ENCODE assay signal across 1 cellular context in the genomic region with DNA sequence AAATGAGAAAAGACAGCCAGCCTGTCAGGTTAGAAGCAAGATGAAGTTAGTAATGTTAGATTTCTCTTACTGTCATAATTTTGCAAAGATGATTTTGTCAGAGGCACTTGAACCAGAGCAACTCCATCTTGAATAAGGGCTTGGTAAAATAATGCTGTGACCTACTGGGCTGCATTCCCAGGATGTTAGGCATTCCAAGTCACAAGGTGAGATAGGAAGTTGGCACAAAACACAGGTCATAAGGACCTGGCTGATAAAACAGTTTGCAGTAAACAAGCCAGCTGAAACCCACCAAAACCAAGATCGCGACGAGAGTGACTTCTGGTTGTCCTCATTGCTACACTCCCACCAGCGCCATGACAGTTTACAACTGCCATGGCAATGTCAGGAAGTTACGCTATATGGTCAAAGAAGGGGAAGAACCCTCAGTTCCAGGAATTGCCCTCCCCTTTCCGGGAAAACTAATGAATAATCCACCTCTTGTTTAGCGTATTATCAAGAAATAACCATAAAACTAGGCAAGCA.
A peak's percentile ranks its signal among the peaks of the same experiment; 100 is the strongest.
TF ChIP-seq lines count a peak whose summit lies in the region.

No MANE protein-coding gene starts in this region.

TF ChIP-seq in K562, 482 proteins besides CTCF, POLR2A, EP300 and RAD21 (continued from another document and continues in another):
- TF ChIP-seq, protein P1, sequence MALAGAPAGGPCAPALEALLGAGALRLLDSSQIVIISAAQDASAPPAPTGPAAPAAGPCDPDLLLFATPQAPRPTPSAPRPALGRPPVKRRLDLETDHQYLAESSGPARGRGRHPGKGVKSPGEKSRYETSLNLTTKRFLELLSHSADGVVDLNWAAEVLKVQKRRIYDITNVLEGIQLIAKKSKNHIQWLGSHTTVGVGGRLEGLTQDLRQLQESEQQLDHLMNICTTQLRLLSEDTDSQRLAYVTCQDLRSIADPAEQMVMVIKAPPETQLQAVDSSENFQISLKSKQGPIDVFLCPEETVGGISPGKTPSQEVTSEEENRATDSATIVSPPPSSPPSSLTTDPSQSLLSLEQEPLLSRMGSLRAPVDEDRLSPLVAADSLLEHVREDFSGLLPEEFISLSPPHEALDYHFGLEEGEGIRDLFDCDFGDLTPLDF (CRISPR knock-in tag; IDR thresholded peaks at IDR 0.05), result no peak
- TF ChIP-seq, protein P2, sequence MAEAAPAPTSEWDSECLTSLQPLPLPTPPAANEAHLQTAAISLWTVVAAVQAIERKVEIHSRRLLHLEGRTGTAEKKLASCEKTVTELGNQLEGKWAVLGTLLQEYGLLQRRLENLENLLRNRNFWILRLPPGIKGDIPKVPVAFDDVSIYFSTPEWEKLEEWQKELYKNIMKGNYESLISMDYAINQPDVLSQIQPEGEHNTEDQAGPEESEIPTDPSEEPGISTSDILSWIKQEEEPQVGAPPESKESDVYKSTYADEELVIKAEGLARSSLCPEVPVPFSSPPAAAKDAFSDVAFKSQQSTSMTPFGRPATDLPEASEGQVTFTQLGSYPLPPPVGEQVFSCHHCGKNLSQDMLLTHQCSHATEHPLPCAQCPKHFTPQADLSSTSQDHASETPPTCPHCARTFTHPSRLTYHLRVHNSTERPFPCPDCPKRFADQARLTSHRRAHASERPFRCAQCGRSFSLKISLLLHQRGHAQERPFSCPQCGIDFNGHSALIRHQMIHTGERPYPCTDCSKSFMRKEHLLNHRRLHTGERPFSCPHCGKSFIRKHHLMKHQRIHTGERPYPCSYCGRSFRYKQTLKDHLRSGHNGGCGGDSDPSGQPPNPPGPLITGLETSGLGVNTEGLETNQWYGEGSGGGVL (CRISPR knock-in tag; IDR thresholded peaks at IDR 0.05), result peak; percentile 50; the same call in 1 of the 2 replicates
- TF ChIP-seq, protein P3, sequence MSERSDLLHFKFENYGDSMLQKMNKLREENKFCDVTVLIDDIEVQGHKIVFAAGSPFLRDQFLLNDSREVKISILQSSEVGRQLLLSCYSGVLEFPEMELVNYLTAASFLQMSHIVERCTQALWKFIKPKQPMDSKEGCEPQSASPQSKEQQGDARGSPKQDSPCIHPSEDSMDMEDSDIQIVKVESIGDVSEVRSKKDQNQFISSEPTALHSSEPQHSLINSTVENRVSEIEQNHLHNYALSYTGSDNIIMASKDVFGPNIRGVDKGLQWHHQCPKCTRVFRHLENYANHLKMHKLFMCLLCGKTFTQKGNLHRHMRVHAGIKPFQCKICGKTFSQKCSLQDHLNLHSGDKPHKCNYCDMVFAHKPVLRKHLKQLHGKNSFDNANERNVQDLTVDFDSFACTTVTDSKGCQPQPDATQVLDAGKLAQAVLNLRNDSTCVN (CRISPR knock-in tag; IDR thresholded peaks at IDR 0.05), result peak; percentile 86; the same call in 1 of the 2 replicates
- TF ChIP-seq, protein P4, sequence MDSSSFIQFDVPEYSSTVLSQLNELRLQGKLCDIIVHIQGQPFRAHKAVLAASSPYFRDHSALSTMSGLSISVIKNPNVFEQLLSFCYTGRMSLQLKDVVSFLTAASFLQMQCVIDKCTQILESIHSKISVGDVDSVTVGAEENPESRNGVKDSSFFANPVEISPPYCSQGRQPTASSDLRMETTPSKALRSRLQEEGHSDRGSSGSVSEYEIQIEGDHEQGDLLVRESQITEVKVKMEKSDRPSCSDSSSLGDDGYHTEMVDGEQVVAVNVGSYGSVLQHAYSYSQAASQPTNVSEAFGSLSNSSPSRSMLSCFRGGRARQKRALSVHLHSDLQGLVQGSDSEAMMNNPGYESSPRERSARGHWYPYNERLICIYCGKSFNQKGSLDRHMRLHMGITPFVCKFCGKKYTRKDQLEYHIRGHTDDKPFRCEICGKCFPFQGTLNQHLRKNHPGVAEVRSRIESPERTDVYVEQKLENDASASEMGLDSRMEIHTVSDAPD (CRISPR knock-in tag; IDR thresholded peaks at IDR 0.05), result peak; percentile 35; the same call in 1 of the 2 replicates
- TF ChIP-seq ZNF584 (CRISPR knock-in tag; IDR thresholded peaks at IDR 0.05; ENCODE audit: low read depth) (peak; percentile 99), SP1 (CRISPR knock-in tag; IDR thresholded peaks at IDR 0.05) (no peak), ELF2 (CRISPR knock-in tag; IDR thresholded peaks at IDR 0.05) (peak; percentile 62), ZNF3 (CRISPR knock-in tag; IDR thresholded peaks at IDR 0.05) (0 out of 2 replicates have a peak, but pooled peaks have one; percentile 37), ETV1 (tag; conservative IDR thresholded peaks at IDR 0.05; ENCODE audit: low read depth) (peak; percentile 63), MAZ (CRISPR knock-in tag; conservative IDR thresholded peaks at IDR 0.05 in 1 of 2, IDR thresholded peaks at IDR 0.05 in 1 of 2) (peak in 1 of 2 experiments; percentile 49; a peak in 2 of 4 replicates), HDAC8 (tag; IDR thresholded peaks at IDR 0.05) (peak; percentile 96), NFE2L1 (tag; IDR thresholded peaks at IDR 0.05; ENCODE audit: borderline replicate concordance, low read depth) (peak; percentile 62; the same call in 1 of the 2 replicates), MECOM (CRISPR knock-in tag; IDR thresholded peaks at IDR 0.05) (peak; percentile 92), TAF7 (tag; IDR thresholded peaks at IDR 0.05) (peak; percentile 85), TEAD2 (tag; IDR thresholded peaks at IDR 0.05) (peak; percentile 83), KDM4B (IDR thresholded peaks at IDR 0.05; ENCODE audit: borderline replicate concordance in 2 of 2, low read depth in 1 of 2) (no peak), HMG20B (CRISPR knock-in tag; IDR thresholded peaks at IDR 0.05) (0 out of 2 replicates have a peak, but pooled peaks have one; percentile 66), FOSL1 (tag; conservative IDR thresholded peaks at IDR 0.05) (peak; percentile 68), SRSF1 (IDR thresholded peaks at IDR 0.05; ENCODE audit: low read depth, low read length) (no peak), BCOR (IDR thresholded peaks at IDR 0.05) (no peak), NR2C1 (IDR thresholded peaks at IDR 0.05) (no peak), NR2C1 (tag; IDR thresholded peaks at IDR 0.05) (peak; percentile 94), FOXJ2 (tag; IDR thresholded peaks at IDR 0.05) (no peak), ZNF507 (tag; conservative IDR thresholded peaks at IDR 0.05) (peak; percentile 35; the same call in 1 of the 2 replicates), ERF (CRISPR knock-in tag; IDR thresholded peaks at IDR 0.05) (peak; percentile 89; the same call in 1 of the 2 replicates), ZNF282 (CRISPR knock-in tag; IDR thresholded peaks at IDR 0.05) (no peak), PTRF (tag; IDR thresholded peaks at IDR 0.05) (peak; percentile 91), NFIX (CRISPR knock-in tag; IDR thresholded peaks at IDR 0.05; ENCODE audit: low read depth) (peak; percentile 35; the same call in 1 of the 2 replicates), MYNN (IDR thresholded peaks at IDR 0.05) (no peak), MYNN (CRISPR knock-in tag; IDR thresholded peaks at IDR 0.05) (no peak), ZNF766 (CRISPR knock-in tag; conservative IDR thresholded peaks at IDR 0.05) (peak; percentile 94), NCOA2 (IDR thresholded peaks at IDR 0.05; ENCODE audit: partially characterized antibody in 2 of 2) (no peak), TCFL5 (CRISPR knock-in tag; conservative IDR thresholded peaks at IDR 0.05) (peak; percentile 86), PCBP2 (IDR thresholded peaks at IDR 0.05; ENCODE audit: low read depth, low read length, poor library complexity, severe bottlenecking) (no peak), ZBTB17 (CRISPR knock-in tag; IDR thresholded peaks at IDR 0.05) (peak; percentile 91)
- TF ChIP-seq, protein P5, sequence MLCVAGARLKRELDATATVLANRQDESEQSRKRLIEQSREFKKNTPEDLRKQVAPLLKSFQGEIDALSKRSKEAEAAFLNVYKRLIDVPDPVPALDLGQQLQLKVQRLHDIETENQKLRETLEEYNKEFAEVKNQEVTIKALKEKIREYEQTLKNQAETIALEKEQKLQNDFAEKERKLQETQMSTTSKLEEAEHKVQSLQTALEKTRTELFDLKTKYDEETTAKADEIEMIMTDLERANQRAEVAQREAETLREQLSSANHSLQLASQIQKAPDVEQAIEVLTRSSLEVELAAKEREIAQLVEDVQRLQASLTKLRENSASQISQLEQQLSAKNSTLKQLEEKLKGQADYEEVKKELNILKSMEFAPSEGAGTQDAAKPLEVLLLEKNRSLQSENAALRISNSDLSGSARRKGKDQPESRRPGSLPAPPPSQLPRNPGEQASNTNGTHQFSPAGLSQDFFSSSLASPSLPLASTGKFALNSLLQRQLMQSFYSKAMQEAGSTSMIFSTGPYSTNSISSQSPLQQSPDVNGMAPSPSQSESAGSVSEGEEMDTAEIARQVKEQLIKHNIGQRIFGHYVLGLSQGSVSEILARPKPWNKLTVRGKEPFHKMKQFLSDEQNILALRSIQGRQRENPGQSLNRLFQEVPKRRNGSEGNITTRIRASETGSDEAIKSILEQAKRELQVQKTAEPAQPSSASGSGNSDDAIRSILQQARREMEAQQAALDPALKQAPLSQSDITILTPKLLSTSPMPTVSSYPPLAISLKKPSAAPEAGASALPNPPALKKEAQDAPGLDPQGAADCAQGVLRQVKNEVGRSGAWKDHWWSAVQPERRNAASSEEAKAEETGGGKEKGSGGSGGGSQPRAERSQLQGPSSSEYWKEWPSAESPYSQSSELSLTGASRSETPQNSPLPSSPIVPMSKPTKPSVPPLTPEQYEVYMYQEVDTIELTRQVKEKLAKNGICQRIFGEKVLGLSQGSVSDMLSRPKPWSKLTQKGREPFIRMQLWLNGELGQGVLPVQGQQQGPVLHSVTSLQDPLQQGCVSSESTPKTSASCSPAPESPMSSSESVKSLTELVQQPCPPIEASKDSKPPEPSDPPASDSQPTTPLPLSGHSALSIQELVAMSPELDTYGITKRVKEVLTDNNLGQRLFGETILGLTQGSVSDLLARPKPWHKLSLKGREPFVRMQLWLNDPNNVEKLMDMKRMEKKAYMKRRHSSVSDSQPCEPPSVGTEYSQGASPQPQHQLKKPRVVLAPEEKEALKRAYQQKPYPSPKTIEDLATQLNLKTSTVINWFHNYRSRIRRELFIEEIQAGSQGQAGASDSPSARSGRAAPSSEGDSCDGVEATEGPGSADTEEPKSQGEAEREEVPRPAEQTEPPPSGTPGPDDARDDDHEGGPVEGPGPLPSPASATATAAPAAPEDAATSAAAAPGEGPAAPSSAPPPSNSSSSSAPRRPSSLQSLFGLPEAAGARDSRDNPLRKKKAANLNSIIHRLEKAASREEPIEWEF (CRISPR knock-in tag; IDR thresholded peaks at IDR 0.05), result peak; percentile 89; the same call in 1 of the 2 replicates
- TF ChIP-seq, protein P6, sequence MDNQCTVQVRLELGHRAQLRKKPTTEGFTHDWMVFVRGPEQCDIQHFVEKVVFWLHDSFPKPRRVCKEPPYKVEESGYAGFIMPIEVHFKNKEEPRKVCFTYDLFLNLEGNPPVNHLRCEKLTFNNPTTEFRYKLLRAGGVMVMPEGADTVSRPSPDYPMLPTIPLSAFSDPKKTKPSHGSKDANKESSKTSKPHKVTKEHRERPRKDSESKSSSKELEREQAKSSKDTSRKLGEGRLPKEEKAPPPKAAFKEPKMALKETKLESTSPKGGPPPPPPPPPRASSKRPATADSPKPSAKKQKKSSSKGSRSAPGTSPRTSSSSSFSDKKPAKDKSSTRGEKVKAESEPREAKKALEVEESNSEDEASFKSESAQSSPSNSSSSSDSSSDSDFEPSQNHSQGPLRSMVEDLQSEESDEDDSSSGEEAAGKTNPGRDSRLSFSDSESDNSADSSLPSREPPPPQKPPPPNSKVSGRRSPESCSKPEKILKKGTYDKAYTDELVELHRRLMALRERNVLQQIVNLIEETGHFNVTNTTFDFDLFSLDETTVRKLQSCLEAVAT (IDR thresholded peaks at IDR 0.05), result no peak
- TF ChIP-seq, protein P7, sequence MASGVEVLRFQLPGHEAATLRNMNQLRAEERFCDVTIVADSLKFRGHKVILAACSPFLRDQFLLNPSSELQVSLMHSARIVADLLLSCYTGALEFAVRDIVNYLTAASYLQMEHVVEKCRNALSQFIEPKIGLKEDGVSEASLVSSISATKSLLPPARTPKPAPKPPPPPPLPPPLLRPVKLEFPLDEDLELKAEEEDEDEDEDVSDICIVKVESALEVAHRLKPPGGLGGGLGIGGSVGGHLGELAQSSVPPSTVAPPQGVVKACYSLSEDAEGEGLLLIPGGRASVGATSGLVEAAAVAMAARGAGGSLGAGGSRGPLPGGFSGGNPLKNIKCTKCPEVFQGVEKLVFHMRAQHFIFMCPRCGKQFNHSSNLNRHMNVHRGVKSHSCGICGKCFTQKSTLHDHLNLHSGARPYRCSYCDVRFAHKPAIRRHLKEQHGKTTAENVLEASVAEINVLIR (CRISPR knock-in tag; IDR thresholded peaks at IDR 0.05), result 0 out of 2 replicates have a peak, but pooled peaks have one; percentile 47
- TF ChIP-seq, protein P8, sequence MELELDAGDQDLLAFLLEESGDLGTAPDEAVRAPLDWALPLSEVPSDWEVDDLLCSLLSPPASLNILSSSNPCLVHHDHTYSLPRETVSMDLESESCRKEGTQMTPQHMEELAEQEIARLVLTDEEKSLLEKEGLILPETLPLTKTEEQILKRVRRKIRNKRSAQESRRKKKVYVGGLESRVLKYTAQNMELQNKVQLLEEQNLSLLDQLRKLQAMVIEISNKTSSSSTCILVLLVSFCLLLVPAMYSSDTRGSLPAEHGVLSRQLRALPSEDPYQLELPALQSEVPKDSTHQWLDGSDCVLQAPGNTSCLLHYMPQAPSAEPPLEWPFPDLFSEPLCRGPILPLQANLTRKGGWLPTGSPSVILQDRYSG (tag; conservative IDR thresholded peaks at IDR 0.05; ENCODE audit: low read depth), result peak; percentile 98
- TF ChIP-seq, protein P9, sequence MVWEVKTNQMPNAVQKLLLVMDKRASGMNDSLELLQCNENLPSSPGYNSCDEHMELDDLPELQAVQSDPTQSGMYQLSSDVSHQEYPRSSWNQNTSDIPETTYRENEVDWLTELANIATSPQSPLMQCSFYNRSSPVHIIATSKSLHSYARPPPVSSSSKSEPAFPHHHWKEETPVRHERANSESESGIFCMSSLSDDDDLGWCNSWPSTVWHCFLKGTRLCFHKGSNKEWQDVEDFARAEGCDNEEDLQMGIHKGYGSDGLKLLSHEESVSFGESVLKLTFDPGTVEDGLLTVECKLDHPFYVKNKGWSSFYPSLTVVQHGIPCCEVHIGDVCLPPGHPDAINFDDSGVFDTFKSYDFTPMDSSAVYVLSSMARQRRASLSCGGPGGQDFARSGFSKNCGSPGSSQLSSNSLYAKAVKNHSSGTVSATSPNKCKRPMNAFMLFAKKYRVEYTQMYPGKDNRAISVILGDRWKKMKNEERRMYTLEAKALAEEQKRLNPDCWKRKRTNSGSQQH (CRISPR knock-in tag; IDR thresholded peaks at IDR 0.05), result peak; percentile 96
- TF ChIP-seq, protein P10, sequence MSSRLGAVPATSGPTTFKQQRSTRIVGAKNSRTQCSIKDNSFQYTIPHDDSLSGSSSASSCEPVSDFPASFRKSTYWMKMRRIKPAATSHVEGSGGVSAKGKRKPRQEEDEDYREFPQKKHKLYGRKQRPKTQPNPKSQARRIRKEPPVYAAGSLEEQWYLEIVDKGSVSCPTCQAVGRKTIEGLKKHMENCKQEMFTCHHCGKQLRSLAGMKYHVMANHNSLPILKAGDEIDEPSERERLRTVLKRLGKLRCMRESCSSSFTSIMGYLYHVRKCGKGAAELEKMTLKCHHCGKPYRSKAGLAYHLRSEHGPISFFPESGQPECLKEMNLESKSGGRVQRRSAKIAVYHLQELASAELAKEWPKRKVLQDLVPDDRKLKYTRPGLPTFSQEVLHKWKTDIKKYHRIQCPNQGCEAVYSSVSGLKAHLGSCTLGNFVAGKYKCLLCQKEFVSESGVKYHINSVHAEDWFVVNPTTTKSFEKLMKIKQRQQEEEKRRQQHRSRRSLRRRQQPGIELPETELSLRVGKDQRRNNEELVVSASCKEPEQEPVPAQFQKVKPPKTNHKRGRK (tag; IDR thresholded peaks at IDR 0.05), result no peak
